Comparison of ENCODE assay signal across 23 cellular contexts in genomic region chr6:37474316-37474715, GRCh38.
"Had no signal": no experiment of that assay in that cellular context is flagged by ENCODE, and none has a peak within 500 bp of the region (broad histone marks: within the 10 kb centered on the region; RNA-seq: fewer than 3 reads in every experiment).

No MANE protein-coding gene starts in this region.

- H2AFZ ChIP-seq: hepatocyte had no signal

- H3K9me3 Mint-ChIP-seq: activated CD4-positive, alpha-beta T cell treated with anti-CD3 and anti-CD28 coated beads, Interleukin-2, amount 10 ng/mL, durations not matched to agents 7 days and 5 days; dendritic cell treated with granulocyte-macrophage colony-stimulating factor and Interleukin-4, amounts not matched to agents 40 ng/mL and 50 ng/mL, for 4 days; immature natural killer cell; natural killer cell; T-helper 1 cell treated with Interleukin-12 subunit alpha and Interleukin-12 subunit beta and Interleukin-4 antibody, amounts not matched to agents 30 μg/mL and 1 μg/mL, for 36 hours had no signal

- H3K4me3 Mint-ChIP-seq: activated CD4-positive, alpha-beta T cell treated with anti-CD3 and anti-CD28 coated beads, Interleukin-2, amount 10 ng/mL, durations not matched to agents 7 days and 5 days; brain; dendritic cell treated with granulocyte-macrophage colony-stimulating factor and Interleukin-4, amounts not matched to agents 40 ng/mL and 50 ng/mL, for 4 days; immature natural killer cell; natural killer cell; T-helper 1 cell treated with Interleukin-12 subunit alpha and Interleukin-12 subunit beta and Interleukin-4 antibody, amounts not matched to agents 30 μg/mL and 1 μg/mL, for 36 hours had no signal

- H3K4me2 ChIP-seq: hepatocyte had no signal

- H3K27me3 ChIP-seq: foreskin keratinocyte, hepatocyte, transverse colon had no signal

- H3K79me2 ChIP-seq: hepatocyte had no signal

- ATAC-seq: activated CD4-positive, CD25-positive, alpha-beta regulatory T cell treated with anti-CD3 and anti-CD28 coated beads, Interleukin-2, amount 50 U/mL, for 24 hours; natural killer cell had no signal

- H3K27ac Mint-ChIP-seq: activated CD4-positive, alpha-beta T cell treated with anti-CD3 and anti-CD28 coated beads, Interleukin-2, amount 10 ng/mL, durations not matched to agents 7 days and 5 days; dendritic cell treated with granulocyte-macrophage colony-stimulating factor and Interleukin-4, amounts not matched to agents 40 ng/mL and 50 ng/mL, for 4 days; natural killer cell; progenitor cell of endocrine pancreas; T-helper 1 cell treated with Interleukin-12 subunit alpha and Interleukin-12 subunit beta and Interleukin-4 antibody, amounts not matched to agents 30 μg/mL and 1 μg/mL, for 36 hours had no signal

- FAIRE-seq: urothelium cell line had no signal

- DNase-seq: activated CD4-positive, alpha-beta T cell treated with anti-CD3 and anti-CD28 coated beads, Interleukin-2, amount 10 ng/mL, durations not matched to agents 7 days and 5 days; activated CD8-positive, alpha-beta memory T cell treated with anti-CD3 and anti-CD28 coated beads for 24 hours; activated gamma-delta T cell; activated naive CD4-positive, alpha-beta T cell treated with anti-CD3 and anti-CD28 coated beads, Interleukin-2, amount 50 U/mL, for 16 hours; aorta; caudate nucleus; effector CD4-positive, alpha-beta T cell; foreskin keratinocyte; immature natural killer cell; left ventricle myocardium superior; mammary epithelial cell; midbrain; natural killer cell; retina; stimulated activated CD4-positive, alpha-beta T cell treated with anti-CD3 and anti-CD28 coated beads, Interleukin-4, amount 100 ng/mL, for 24 hours; transverse colon had no signal

- H3K27ac ChIP-seq: foreskin keratinocyte, hepatocyte, transverse colon had no signal

- H3K27me3 Mint-ChIP-seq: activated CD4-positive, alpha-beta T cell treated with anti-CD3 and anti-CD28 coated beads, Interleukin-2, amount 10 ng/mL, durations not matched to agents 7 days and 5 days; brain; dendritic cell treated with granulocyte-macrophage colony-stimulating factor and Interleukin-4, amounts not matched to agents 40 ng/mL and 50 ng/mL, for 4 days; progenitor cell of endocrine pancreas had no signal

- H3K4me3 ChIP-seq: hepatocyte, transverse colon had no signal

- H3K9me3 ChIP-seq: transverse colon had no signal

- H3K4me1 ChIP-seq: transverse colon had no signal

- H3K4me1 Mint-ChIP-seq: activated CD4-positive, alpha-beta T cell treated with anti-CD3 and anti-CD28 coated beads, Interleukin-2, amount 10 ng/mL, durations not matched to agents 7 days and 5 days had no signal
